In the genomic region with DNA sequence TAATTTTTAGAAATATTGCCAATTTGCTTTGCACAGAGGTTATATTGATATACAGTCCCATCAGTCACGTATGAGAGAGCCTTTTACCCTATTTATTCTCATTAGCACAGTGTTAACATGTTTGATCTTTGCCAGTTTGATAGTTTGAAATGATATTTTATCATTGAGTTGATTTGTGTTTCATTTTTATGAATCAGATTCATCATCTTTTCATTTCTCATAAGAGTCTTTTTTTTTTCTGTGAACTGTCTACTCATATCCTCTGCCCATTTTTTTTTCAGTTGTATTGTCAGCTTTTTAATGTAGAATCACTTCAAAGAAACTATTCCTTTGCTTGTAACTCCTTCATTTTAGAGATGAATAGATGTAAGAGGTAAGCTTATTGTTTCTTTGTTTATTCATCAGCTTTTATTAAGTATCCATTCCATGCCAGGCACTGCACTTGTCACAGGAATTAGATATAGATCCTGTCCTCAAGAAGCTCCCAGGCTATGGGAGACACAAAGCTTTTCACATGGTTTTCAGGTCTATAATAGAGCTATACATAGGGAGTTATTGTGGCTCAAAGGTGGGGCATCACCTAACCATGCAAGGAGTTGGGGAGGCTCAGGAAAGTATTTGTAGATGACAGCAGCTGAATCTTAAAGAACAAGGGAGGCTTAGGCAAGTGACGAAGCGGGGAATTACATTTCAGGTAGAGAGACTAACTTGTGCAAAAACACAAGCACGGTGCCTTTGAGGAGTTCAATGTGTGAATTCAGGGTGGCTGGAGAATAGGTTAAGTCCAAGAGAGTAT, we compare ENCODE assay signal across 28 cellular contexts. TPM values are rescaled to one million over a fixed set of nuclear protein-coding genes. Genes with fewer than 3 reads are reported as not detected.
DNase-seq lines count a peak whose midpoint lies in the region; ATAC-seq and TF ChIP-seq lines count a peak whose summit lies in the region.
"Had no signal": no experiment of that assay in that cellular context is flagged by ENCODE, and none has a peak within 500 bp of the region (broad histone marks: within the 10 kb centered on the region; RNA-seq: fewer than 3 reads in every experiment).

No MANE protein-coding gene starts in this region.

- H3K36me3 Mint-ChIP-seq in activated T-cell treated with anti-CD3 and anti-CD28 coated beads, Interleukin-2, amount 50 U/mL, for 24 hours (ENCODE audit: low read depth), result peaks cover 66% of the 10 kb centered on the region
- peaks cover 16% of the 10 kb centered on the region for H3K36me3 Mint-ChIP-seq in CD8-positive, alpha-beta T cell
- H3K36me3 Mint-ChIP-seq in activated CD4-positive, alpha-beta memory T cell treated with anti-CD3 and anti-CD28 coated beads, Interleukin-2, amount 10 ng/mL, durations not matched to agents 7 days and 5 days (ENCODE audit: low read depth), result peaks cover 63% of the 10 kb centered on the region
- H3K36me3 Mint-ChIP-seq: stimulated activated naive B cell treated with anti-CD40 and anti-IgM and Interleukin-4, amounts not matched to agents 10 μg/mL and 1 μg/mL and 100 μg/mL, for 72 hours had no signal

- peaks cover 75% of the 10 kb centered on the region for H3K4me1 Mint-ChIP-seq in activated T-cell treated with anti-CD3 and anti-CD28 coated beads, Interleukin-2, amount 50 U/mL, for 24 hours (ENCODE audit: low read depth)
- peaks cover 67% of the 10 kb centered on the region for H3K4me1 Mint-ChIP-seq in CD8-positive, alpha-beta T cell (ENCODE audit: low read depth)
- peaks cover 66% of the 10 kb centered on the region for H3K4me1 Mint-ChIP-seq in activated CD4-positive, alpha-beta memory T cell treated with anti-CD3 and anti-CD28 coated beads, Interleukin-2, amount 10 ng/mL, durations not matched to agents 7 days and 5 days
- H3K4me1 Mint-ChIP-seq: stimulated activated naive B cell treated with anti-CD40 and anti-IgM and Interleukin-4, amounts not matched to agents 10 μg/mL and 1 μg/mL and 100 μg/mL, for 72 hours had no signal

- H3K9me3 Mint-ChIP-seq in activated T-cell treated with anti-CD3 and anti-CD28 coated beads, Interleukin-2, amount 50 U/mL, for 24 hours, result peaks cover 20% of the 10 kb centered on the region
- H3K9me3 Mint-ChIP-seq in CD8-positive, alpha-beta T cell, result peaks cover 6% of the 10 kb centered on the region
- peaks cover 22% of the 10 kb centered on the region for H3K9me3 Mint-ChIP-seq in activated CD4-positive, alpha-beta memory T cell treated with anti-CD3 and anti-CD28 coated beads, Interleukin-2, amount 10 ng/mL, durations not matched to agents 7 days and 5 days

- no peak for TF ChIP-seq CTCF in CD8-positive, alpha-beta T cell (IDR thresholded peaks at IDR 0.05)

- intact Hi-C loops in CD8-positive, alpha-beta T cell (cut with DNase I, micrococcal nuclease), result loop anchor here in 1 of 2 experiments (2.0 kb wide), 1 partner anchor 14 kb away; no protein-coding TSS in a partner anchor

- H3K27me3 Mint-ChIP-seq in activated T-cell treated with anti-CD3 and anti-CD28 coated beads, Interleukin-2, amount 50 U/mL, for 24 hours, result no peaks in the 10 kb centered on the region
- no peaks in the 10 kb centered on the region for H3K27me3 Mint-ChIP-seq in CD8-positive, alpha-beta T cell (ENCODE audit: low read depth)
- H3K27me3 Mint-ChIP-seq in activated CD4-positive, alpha-beta memory T cell treated with anti-CD3 and anti-CD28 coated beads, Interleukin-2, amount 10 ng/mL, durations not matched to agents 7 days and 5 days, result no peaks in the 10 kb centered on the region

- POLR2A ChIA-PET in CD8-positive, alpha-beta T cell (lab: Charles Lee), result interaction anchor here (0.7 to 3.9 kb wide), 5 partner anchors 8 to 26 kb away, joined by 3 to 23 read pairs (median 5); no protein-coding TSS in a partner anchor
- POLR2A ChIA-PET in activated CD4-positive, alpha-beta memory T cell treated with anti-CD3 and anti-CD28 coated beads, Interleukin-2, amount 10 ng/mL, durations not matched to agents 7 days and 5 days (lab: Charles Lee), result interaction anchor here (0.6 to 17.0 kb wide), 17 partner anchors 10 to 161 kb away, joined by 3 to 859 read pairs (median 5); partner anchors contain the start of genes CD28 and CTLA4

- peaks cover 22% of the 10 kb centered on the region for H3K4me1 ChIP-seq in CD8-positive, alpha-beta T cell (ENCODE audit: insufficient read depth, low read length)
- peaks cover 15% of the 10 kb centered on the region for H3K4me1 ChIP-seq in effector memory CD4-positive, alpha-beta T cell (ENCODE audit: control insufficient read depth, insufficient read depth, low read length, poor library complexity, severe bottlenecking)
- H3K4me1 ChIP-seq: Peyer's patch, prostate gland, testis had no signal

- no peaks in the 10 kb centered on the region for H3K36me3 ChIP-seq in CD8-positive, alpha-beta T cell (ENCODE audit: insufficient read depth, low read length)
- no peaks in the 10 kb centered on the region for H3K36me3 ChIP-seq in effector memory CD4-positive, alpha-beta T cell (ENCODE audit: control insufficient read depth, insufficient read depth, low read length)
- H3K36me3 ChIP-seq: Peyer's patch, prostate gland had no signal

- H3K4me3 Mint-ChIP-seq in activated T-cell treated with anti-CD3 and anti-CD28 coated beads, Interleukin-2, amount 50 U/mL, for 24 hours, result peak overlapping the region; percentile 62
- H3K4me3 Mint-ChIP-seq in CD8-positive, alpha-beta T cell, result no peak overlapping the region
- H3K4me3 Mint-ChIP-seq in activated CD4-positive, alpha-beta memory T cell treated with anti-CD3 and anti-CD28 coated beads, Interleukin-2, amount 10 ng/mL, durations not matched to agents 7 days and 5 days, result peak overlapping the region; percentile 20
- H3K4me3 Mint-ChIP-seq: stimulated activated naive B cell treated with anti-CD40 and anti-IgM and Interleukin-4, amounts not matched to agents 10 μg/mL and 1 μg/mL and 100 μg/mL, for 72 hours had no signal

- no peak overlapping the region for H3K4me3 ChIP-seq in CD8-positive, alpha-beta T cell (ENCODE audit: low read depth, low read length)
- no peak overlapping the region for H3K4me3 ChIP-seq in effector memory CD4-positive, alpha-beta T cell (ENCODE audit: insufficient read depth, low read depth, low read length, poor library complexity, severe bottlenecking)
- H3K4me3 ChIP-seq: Peyer's patch, prostate gland, testis had no signal

- H3K9me3 ChIP-seq in CD8-positive, alpha-beta T cell (ENCODE audit: low read length), result no peaks in the 10 kb centered on the region
- H3K9me3 ChIP-seq in effector memory CD4-positive, alpha-beta T cell (ENCODE audit: control insufficient read depth, low read length), result no peaks in the 10 kb centered on the region
- H3K9me3 ChIP-seq: Peyer's patch, prostate gland, testis had no signal

- ATAC-seq in CD8-positive, alpha-beta T cell, result no peak
- no peak for ATAC-seq in HG03159 (IDR thresholded peaks at IDR 0.05; ENCODE audit: unreplicated experiment)
- ATAC-seq: HCT116; sciatic nerve; stimulated activated naive B cell treated with anti-CD40 and anti-IgM and Interleukin-4, amounts not matched to agents 10 μg/mL and 1 μg/mL and 100 μg/mL, for 72 hours had no signal

- no peaks in the 10 kb centered on the region for H3K27me3 ChIP-seq in CD8-positive, alpha-beta T cell (ENCODE audit: insufficient read depth, low read length)
- no peaks in the 10 kb centered on the region for H3K27me3 ChIP-seq in effector memory CD4-positive, alpha-beta T cell (replicated peaks; ENCODE audit: control insufficient read depth, insufficient read depth, low read length, poor library complexity, severe bottlenecking)
- H3K27me3 ChIP-seq: Peyer's patch, testis had no signal

- no peak for DNase-seq in activated T-cell treated with anti-CD3 and anti-CD28 coated beads, Interleukin-2, amount 50 U/mL, for 24 hours
- DNase-seq in activated T-cell treated with anti-CD3 and anti-CD28 coated beads, Interleukin-2, amount 50 U/mL, for 1 hour, result no peak
- no peak for DNase-seq in CD8-positive, alpha-beta T cell
- no peak for DNase-seq in activated CD4-positive, alpha-beta memory T cell treated with anti-CD3 and anti-CD28 coated beads, Interleukin-2, amount 10 ng/mL, durations not matched to agents 7 days and 5 days
- DNase-seq in effector memory CD4-positive, alpha-beta T cell, result no peak
- no peak for DNase-seq in stimulated activated CD4-positive, alpha-beta T cell treated with anti-CD3 and anti-CD28 coated beads, Interleukin-2, amount 100 ng/mL, for 48 hours
- no peak for DNase-seq in OCI-M1 (lab: John Stamatoyannopoulos, UW)
- DNase-seq: activated CD4-positive, CD25-positive, alpha-beta regulatory T cell; activated gamma-delta T cell treated with Interleukin-2 at 50 U/mL for 16 hours; Calu3; caudate nucleus; DMS79 treated with DMSO at 0.1 percent for 48 hours; mesendoderm; NCI-H1105; NCI-H187 treated with DMSO at 0.1 percent for 48 hours; NCI-H524 treated with DMSO at 0.1 percent for 48 hours; NK-92 treated with Interleukin-12 subunit alpha and Interleukin-12 subunit beta, amount 100 ng/mL, for 24 hours; Peyer's patch; SHP77 treated with DMSO at 0.1 percent for 48 hours; stimulated activated CD4-positive, alpha-beta T cell treated with anti-CD3 and anti-CD28 coated beads, Interleukin-12 subunit alpha, Interleukin-12 subunit beta, amount 100 ng/mL, for 4 hours; stimulated activated naive B cell treated with anti-CD40 and anti-IgM and Interleukin-4, amounts not matched to agents 10 μg/mL and 1 μg/mL and 100 μg/mL, for 72 hours; testis had no signal

- peak overlapping the region; percentile 96 for H3K27ac Mint-ChIP-seq in activated T-cell treated with anti-CD3 and anti-CD28 coated beads, Interleukin-2, amount 50 U/mL, for 24 hours
- peak overlapping the region; percentile 38 for H3K27ac Mint-ChIP-seq in CD8-positive, alpha-beta T cell
- peak overlapping the region; percentile 76 for H3K27ac Mint-ChIP-seq in activated CD4-positive, alpha-beta memory T cell treated with anti-CD3 and anti-CD28 coated beads, Interleukin-2, amount 10 ng/mL, durations not matched to agents 7 days and 5 days
- H3K27ac Mint-ChIP-seq: stimulated activated naive B cell treated with anti-CD40 and anti-IgM and Interleukin-4, amounts not matched to agents 10 μg/mL and 1 μg/mL and 100 μg/mL, for 72 hours had no signal

- CTCF ChIA-PET in CD8-positive, alpha-beta T cell (lab: Charles Lee), result interaction anchor here (0.9 to 1.8 kb wide), 7 partner anchors 29 to 264 kb away, joined by 3 to 6 read pairs (median 5); no protein-coding TSS in a partner anchor
- CTCF ChIA-PET in activated CD4-positive, alpha-beta memory T cell treated with anti-CD3 and anti-CD28 coated beads, Interleukin-2, amount 10 ng/mL, durations not matched to agents 7 days and 5 days (lab: Charles Lee), result interaction anchor here (0.6 to 4.5 kb wide), 16 partner anchors 8 to 165 kb away, joined by 3 to 25 read pairs (median 4); no protein-coding TSS in a partner anchor

- no peak overlapping the region for H3K27ac ChIP-seq in CD8-positive, alpha-beta T cell (ENCODE audit: low read depth, low read length)
- H3K27ac ChIP-seq in effector memory CD4-positive, alpha-beta T cell (ENCODE audit: insufficient read depth, low read length, poor library complexity, severe bottlenecking), result peak overlapping the region; percentile 34
- H3K27ac ChIP-seq: Peyer's patch, prostate gland, testis had no signal

RNA-seq across cellular contexts. Expression of gene CD28, which starts 42.1 kb away (rescaled TPM):
- 10 to 100 TPM; 78.4 to 80.7 TPM for total RNA-seq in CD8-positive, alpha-beta T cell
- 100 to 1,000 TPM; 194 to 205 TPM for total RNA-seq in activated CD4-positive, alpha-beta memory T cell treated with anti-CD3 and anti-CD28 coated beads, Interleukin-2, amount 10 ng/mL, durations not matched to agents 7 days and 5 days
- total RNA-seq: astrocyte, Calu3, M059J had no signal

Comparison
In these comparisons a context has a peak if more than half of its experiments do, and no peak if none do; other contexts are left out.
1. H3K27ac Mint-ChIP-seq: peak in every context shown above with its lines; median percentile 96 in activated T-cell treated with anti-CD3 and anti-CD28 coated beads, Interleukin-2, amount 50 U/mL, for 24 hours; 76 in activated CD4-positive, alpha-beta memory T cell treated with anti-CD3 and anti-CD28 coated beads, Interleukin-2, amount 10 ng/mL, durations not matched to agents 7 days and 5 days; 38 in CD8-positive, alpha-beta T cell.